13 cellular contexts compared by ENCODE assay signal in genomic region chr2:196088209-196088608, GRCh38. TPM values are rescaled to one million over a fixed set of nuclear protein-coding genes. Genes with fewer than 3 reads are reported as not detected.
DNase-seq lines count a peak whose midpoint lies in the region; ATAC-seq and TF ChIP-seq lines count a peak whose summit lies in the region.
"Had no signal": no experiment of that assay in that cellular context is flagged by ENCODE, and none has a peak within 500 bp of the region (broad histone marks: within the 10 kb centered on the region; RNA-seq: fewer than 3 reads in every experiment).

No MANE protein-coding gene starts in this region.

- H3K27ac ChIP-seq in RWPE1, result peak overlapping the region; percentile 45
- H3K27ac ChIP-seq: C4-2B had no signal

- no peaks in the 10 kb centered on the region for H3K36me3 Mint-ChIP-seq in activated T-cell treated with anti-CD3 and anti-CD28 coated beads, Interleukin-2, amount 50 U/mL, for 4 hours (ENCODE audit: insufficient read depth)

- CTCF ChIA-PET in RWPE1 (lab: Yijun Ruan, JAX), result no interaction called here

- POLR2A ChIA-PET in RWPE1 (lab: Yijun Ruan, JAX; ENCODE audit: low non-redundant PET), result interaction anchor here (0.6 kb wide), 1 partner anchor 190 kb away, joined by 7 read pairs; no protein-coding TSS in a partner anchor

- TF ChIP-seq CTCF in RWPE1 (conservative IDR thresholded peaks at IDR 0.05; ENCODE audit: low read depth) (no peak), fibroblast of villous mesenchyme (IDR thresholded peaks at IDR 0.05; ENCODE audit: insufficient read depth, low read depth, low read length) (no peak)

- DNase-seq in DMS53 (lab: John Stamatoyannopoulos, UW) (peak; percentile 75), HPDE6-E6E7 (ENCODE audit: extremely low spot score) (peak; percentile 39), RWPE1 (ENCODE audit: low spot score) (peak; percentile 42), fibroblast of villous mesenchyme (ENCODE audit: low read depth) (peak; percentile 72), NCI-H2196 treated with DMSO at 0.1 percent for 48 hours (lab: John Stamatoyannopoulos, UW; ENCODE audit: unreplicated experiment) (no peak), NCI-H2107 (lab: John Stamatoyannopoulos, UW) (no peak)
- DNase-seq in activated T-cell treated with anti-CD3 and anti-CD28 coated beads, Interleukin-2, amount 50 U/mL, for 4 hours, result no peak
- DNase-seq: central memory CD4-positive, alpha-beta T cell; erythroblast; NCI-H1694; nucleus accumbens had no signal

- H3K4me3 Mint-ChIP-seq in activated T-cell treated with anti-CD3 and anti-CD28 coated beads, Interleukin-2, amount 50 U/mL, for 4 hours, result no peak overlapping the region

- no peak for ATAC-seq in activated T-cell treated with anti-CD3 and anti-CD28 coated beads, Interleukin-2, amount 50 U/mL, for 4 hours
- ATAC-seq in GM18870 (IDR thresholded peaks at IDR 0.05; ENCODE audit: unreplicated experiment), result no peak

- peaks cover 25% of the 10 kb centered on the region for H3K9me3 Mint-ChIP-seq in activated T-cell treated with anti-CD3 and anti-CD28 coated beads, Interleukin-2, amount 50 U/mL, for 4 hours

- H3K4me3 ChIP-seq in fibroblast of villous mesenchyme (ENCODE audit: low read depth, low read length), result no peak overlapping the region

- no peaks in the 10 kb centered on the region for H3K27me3 Mint-ChIP-seq in activated T-cell treated with anti-CD3 and anti-CD28 coated beads, Interleukin-2, amount 50 U/mL, for 4 hours (ENCODE audit: low read depth)

- peaks cover 22% of the 10 kb centered on the region for H3K4me1 Mint-ChIP-seq in activated T-cell treated with anti-CD3 and anti-CD28 coated beads, Interleukin-2, amount 50 U/mL, for 4 hours (ENCODE audit: low read depth)

RNA-seq across cellular contexts. Expression of gene DNAH7, which starts 19.6 kb away (rescaled TPM):
- under 0.01 and 0.32 TPM in 2 replicates for total RNA-seq in fibroblast of villous mesenchyme
- under 1 TPM in 1 of 3 donors, not detected in 2; 0.26 TPM for total RNA-seq in activated T-cell treated with anti-CD3 and anti-CD28 coated beads, Interleukin-2, amount 50 U/mL, for 4 hours

Comparison
In these comparisons a context has a peak if more than half of its experiments do, and no peak if none do; other contexts are left out.
1. DNase-seq: peak in DMS53 (single experiment), HPDE6-E6E7 (single experiment), RWPE1 (single experiment) and fibroblast of villous mesenchyme (single experiment); none in activated T-cell treated with anti-CD3 and anti-CD28 coated beads, Interleukin-2, amount 50 U/mL, for 4 hours (single experiment), NCI-H2196 treated with DMSO at 0.1 percent for 48 hours (single experiment) and NCI-H2107 (single experiment).